8 cellular contexts compared by ENCODE assay signal in genomic region chr12:123634142-123634561, GRCh38. TPM values are rescaled to one million over a fixed set of nuclear protein-coding genes. Genes with fewer than 3 reads are reported as not detected.
A peak's percentile ranks its signal among the peaks of the same experiment; 100 is the strongest.
DNase-seq lines count a peak whose midpoint lies in the region; ATAC-seq and TF ChIP-seq lines count a peak whose summit lies in the region.

No MANE protein-coding gene starts in this region.

- peak overlapping the region; percentile 100 for H3K27ac Mint-ChIP-seq in Caco-2 (ENCODE audit: unreplicated experiment)

- H3K23ac ChIP-seq in neuronal stem cell (ENCODE audit: low read depth, low read length, poor library complexity), result no peak overlapping the region

- peaks cover 42% of the 10 kb centered on the region for H3K36me3 Mint-ChIP-seq in Caco-2 (ENCODE audit: insufficient read depth, unreplicated experiment)

- no peak overlapping the region for H4K8ac ChIP-seq in neuronal stem cell (ENCODE audit: low read depth, low read length)

- peak overlapping the region; percentile 70 for H2AFZ ChIP-seq in neuronal stem cell (ENCODE audit: low read length)

- H3K4me3 ChIP-seq in Caco-2 (ENCODE audit: low read depth, low read length) (peak overlapping the region; percentile 97), ectodermal cell (ENCODE audit: insufficient read depth, low read depth, low read length) (peak overlapping the region; percentile 92), neuronal stem cell (ENCODE audit: low read length in 2 of 2) (peak overlapping the region; percentile 90 to 92)

- H3K4ac ChIP-seq in neuronal stem cell (ENCODE audit: low read length), result no peak overlapping the region

- H3K27me3 Mint-ChIP-seq in Caco-2 (ENCODE audit: insufficient read depth, unreplicated experiment), result no peaks in the 10 kb centered on the region

- no peaks in the 10 kb centered on the region for H3K9me3 ChIP-seq in Caco-2
- no peaks in the 10 kb centered on the region for H3K9me3 ChIP-seq in ectodermal cell (ENCODE audit: control insufficient read depth, low read length)
- H3K9me3 ChIP-seq in neuronal stem cell (replicated peaks in 1 of 2; ENCODE audit: control insufficient read depth in 2 of 2, insufficient read depth in 1 of 2, low read depth in 1 of 2, low read length in 2 of 2), result no peaks in the 10 kb centered on the region

- DNase-seq in Caco-2 (no peak), NCI-H69 (lab: John Stamatoyannopoulos, UW) (peak; percentile 10), neuronal stem cell (ENCODE audit: low spot score) (no peak), CD1c-positive myeloid dendritic cell (ENCODE audit: extremely low spot score) (no peak), GM19238 (ENCODE audit: insufficient read length, low spot score) (no peak)

- H3K36me3 ChIP-seq in Caco-2 (ENCODE audit: control insufficient read depth, insufficient read depth, low read length) (0 out of 2 replicates have a peak, but pooled peaks cover 1% of the 10 kb centered on the region), ectodermal cell (ENCODE audit: control insufficient read depth, insufficient read depth, low read length) (peaks cover 16% of the 10 kb centered on the region), neuronal stem cell (replicated peaks in 1 of 2; ENCODE audit: control insufficient read depth in 2 of 2, insufficient read depth in 2 of 2, low read length in 2 of 2) (peaks cover 12 to 27% of the 10 kb centered on the region in 2 donors)

- no peak overlapping the region for H3K18ac ChIP-seq in neuronal stem cell (ENCODE audit: low read length)

- no peak overlapping the region for H2BK5ac ChIP-seq in neuronal stem cell (ENCODE audit: low read length)

- H3K9me3 Mint-ChIP-seq in Caco-2 (ENCODE audit: unreplicated experiment), result no peaks in the 10 kb centered on the region

- CTCF ChIA-PET in Caco-2 (lab: Charles Lee), result no interaction called here

- H3K4me1 ChIP-seq in Caco-2 (no peaks in the 10 kb centered on the region), ectodermal cell (ENCODE audit: control insufficient read depth, insufficient read depth, low read length) (no peaks in the 10 kb centered on the region), neuronal stem cell (ENCODE audit: control insufficient read depth in 2 of 2, insufficient read depth in 1 of 2, low read depth in 1 of 2, low read length in 2 of 2) (peaks cover 2 to 9% of the 10 kb centered on the region in 2 donors)

- POLR2A ChIA-PET in Caco-2 (lab: Charles Lee), result interaction anchor here (0.5 kb wide), 1 partner anchor 50 kb away, joined by 3 read pairs; the partner anchor contains the start of gene TMED2

- no peak overlapping the region for H3K14ac ChIP-seq in neuronal stem cell (ENCODE audit: low read length)

- peaks cover 9% of the 10 kb centered on the region for H3K4me1 Mint-ChIP-seq in Caco-2 (ENCODE audit: low read depth, unreplicated experiment)

- H2BK12ac ChIP-seq in neuronal stem cell (ENCODE audit: low read length), result no peak overlapping the region

- BruUV-seq in Caco-2 (replicated peaks; lab: Mats Ljungman, UMichigan), result TSS peak; percentile 92

- H3K27ac ChIP-seq in ectodermal cell (ENCODE audit: insufficient read depth, low read depth, low read length, poor library complexity, severe bottlenecking) (peak overlapping the region; percentile 64), neuronal stem cell (replicated peaks; ENCODE audit: low read length) (no peak overlapping the region)

- no peak overlapping the region for H2BK15ac ChIP-seq in neuronal stem cell (ENCODE audit: low read length)

- intact Hi-C loops in Caco-2 (cut with micrococcal nuclease; ENCODE audit: unreplicated experiment), result loop anchor here (5.0 kb wide), 2 partner anchors 38 to 78 kb away; partner anchors contain the start of genes ATP6V0A2 and TCTN2

- H2BK120ac ChIP-seq in neuronal stem cell (ENCODE audit: low read depth, low read length), result no peak overlapping the region

- peak overlapping the region; percentile 81 for H3K4me2 ChIP-seq in neuronal stem cell (ENCODE audit: insufficient read depth, low read length, poor library complexity, severe bottlenecking)

- WGBS in ectodermal cell, 2 experiments, result 11% methylated on average over 17 to 19 of the region's 19 CpGs
- no CpG with 5 or more reads among the region's 19 CpGs for WGBS in neuronal stem cell (ENCODE audit: extremely low coverage in 2 of 2, insufficient read length in 2 of 2, insufficient replicate concordance in 1 of 2), 2 donors

- H3K79me1 ChIP-seq in neuronal stem cell (ENCODE audit: low read depth, low read length), result no peaks in the 10 kb centered on the region

- H3K9ac ChIP-seq in neuronal stem cell (ENCODE audit: low read depth, low read length, poor library complexity), result peak overlapping the region; percentile 77

- H4K91ac ChIP-seq in neuronal stem cell (ENCODE audit: low read depth, low read length, poor library complexity), result no peak overlapping the region

- ATAC-seq in HG03139 (IDR thresholded peaks at IDR 0.05; ENCODE audit: unreplicated experiment) (no peak), GM21390 (IDR thresholded peaks at IDR 0.05; ENCODE audit: unreplicated experiment) (no peak)

- peak overlapping the region; percentile 27 for H2AK5ac ChIP-seq in neuronal stem cell (ENCODE audit: low read depth, low read length)

- no peak for TF ChIP-seq CTCF in Caco-2 (IDR thresholded peaks at IDR 0.05; ENCODE audit: insufficient read depth in 1 of 2, low read depth in 1 of 2, low read length in 1 of 2, severe bottlenecking in 1 of 2, unreplicated experiment in 1 of 2)

- H3K4me3 Mint-ChIP-seq in Caco-2 (ENCODE audit: unreplicated experiment), result peak overlapping the region; percentile 99

- H3K27me3 ChIP-seq in Caco-2 (replicated peaks; ENCODE audit: control insufficient read depth, insufficient read depth, low read length) (no peaks in the 10 kb centered on the region), ectodermal cell (ENCODE audit: control insufficient read depth, insufficient read depth, low read length, poor library complexity, severe bottlenecking) (no peaks in the 10 kb centered on the region), neuronal stem cell (ENCODE audit: control insufficient read depth in 3 of 3, insufficient read depth in 3 of 3, low read depth in 1 of 3, low read length in 3 of 3) (no peaks in the 10 kb centered on the region)

RNA-seq across cellular contexts. Expression of gene GTF2H3, which starts 0.5 kb away (rescaled TPM):
- total RNA-seq in Caco-2 (2022), result 44.8 and 45.6 TPM in 2 replicates
- 37.4 TPM for polyA plus RNA-seq in ectodermal cell (2013, experiment 1 of 4)
- 39.6 TPM for polyA plus RNA-seq in ectodermal cell (2013, experiment 2 of 4)
- 28.0 TPM for polyA plus RNA-seq in ectodermal cell (2013, experiment 3 of 4)
- polyA plus RNA-seq in ectodermal cell (2013, experiment 4 of 4), result 28.1 TPM
- 17.6 TPM for polyA plus RNA-seq in neuronal stem cell (2013, experiment 1 of 2)
- polyA plus RNA-seq in neuronal stem cell (2013, experiment 2 of 2), result 17.6 TPM

RNA-seq across cellular contexts. Expression of gene EIF2B1, which starts 0.7 kb away (rescaled TPM):
- total RNA-seq in Caco-2 (2022), result 56.2 and 62.1 TPM in 2 replicates
- polyA plus RNA-seq in ectodermal cell (2013, experiment 1 of 4), result 52.3 TPM
- 46.3 TPM for polyA plus RNA-seq in ectodermal cell (2013, experiment 2 of 4)
- polyA plus RNA-seq in ectodermal cell (2013, experiment 3 of 4), result 36.8 TPM
- 40.1 TPM for polyA plus RNA-seq in ectodermal cell (2013, experiment 4 of 4)
- polyA plus RNA-seq in neuronal stem cell (2013, experiment 1 of 2), result 29.6 TPM
- polyA plus RNA-seq in neuronal stem cell (2013, experiment 2 of 2), result 29.4 TPM

RNA-seq across cellular contexts. Expression of gene DDX55, which starts 32.3 kb away (rescaled TPM):
- 45.4 and 46.3 TPM in 2 replicates for total RNA-seq in Caco-2 (2022)
- polyA plus RNA-seq in ectodermal cell (2013, experiment 1 of 4), result 35.6 TPM
- polyA plus RNA-seq in ectodermal cell (2013, experiment 2 of 4), result 35.3 TPM
- polyA plus RNA-seq in ectodermal cell (2013, experiment 3 of 4), result 28.8 TPM
- polyA plus RNA-seq in ectodermal cell (2013, experiment 4 of 4), result 27.0 TPM
- polyA plus RNA-seq in neuronal stem cell (2013, experiment 1 of 2), result 18.3 TPM
- 18.1 TPM for polyA plus RNA-seq in neuronal stem cell (2013, experiment 2 of 2)

RNA-seq across cellular contexts. Expression of gene TCTN2, which starts 36.8 kb away (rescaled TPM):
- 7.3 TPM in 2 replicates for total RNA-seq in Caco-2 (2022)
- 19.5 TPM for polyA plus RNA-seq in ectodermal cell (2013, experiment 1 of 4)
- 19.2 TPM for polyA plus RNA-seq in ectodermal cell (2013, experiment 2 of 4)
- polyA plus RNA-seq in ectodermal cell (2013, experiment 3 of 4), result 16.4 TPM
- 17.9 TPM for polyA plus RNA-seq in ectodermal cell (2013, experiment 4 of 4)
- 14.7 TPM for polyA plus RNA-seq in neuronal stem cell (2013, experiment 1 of 2)
- polyA plus RNA-seq in neuronal stem cell (2013, experiment 2 of 2), result 15.6 TPM

RNA-seq across cellular contexts. Expression of gene TMED2, which starts 49.8 kb away (rescaled TPM):
- total RNA-seq in Caco-2 (2022), result 255 TPM in 2 replicates
- 123 TPM for polyA plus RNA-seq in ectodermal cell (2013, experiment 1 of 4)
- polyA plus RNA-seq in ectodermal cell (2013, experiment 2 of 4), result 132 TPM
- polyA plus RNA-seq in ectodermal cell (2013, experiment 3 of 4), result 94.3 TPM
- 101 TPM for polyA plus RNA-seq in ectodermal cell (2013, experiment 4 of 4)
- polyA plus RNA-seq in neuronal stem cell (2013, experiment 1 of 2), result 71.8 TPM
- 73.5 TPM for polyA plus RNA-seq in neuronal stem cell (2013, experiment 2 of 2)
